ENCODE assay signal across 17 cellular contexts in genomic region chr4:142098900-142099299, GRCh38.
DNase-seq lines count a peak whose midpoint lies in the region; ATAC-seq, FAIRE-seq and TF ChIP-seq lines count a peak whose summit lies in the region.
"Had no signal": no experiment of that assay in that cellular context is flagged by ENCODE, and none has a peak within 500 bp of the region (broad histone marks: within the 10 kb centered on the region; RNA-seq: fewer than 3 reads in every experiment).

No MANE protein-coding gene starts in this region.

- POLR2A ChIA-PET in MCF 10A (lab: Yijun Ruan, JAX) = interaction anchor here (0.7 kb wide), 1 partner anchor 14 kb away, joined by 3 read pairs; no protein-coding TSS in a partner anchor

- no peak for TF ChIP-seq POLR2A in breast epithelium (IDR thresholded peaks at IDR 0.05)

- H3K27me3 ChIP-seq in breast epithelium = no peaks in the 10 kb centered on the region
- H3K27me3 ChIP-seq in RWPE2 (ENCODE audit: insufficient read depth, poor library complexity, severe bottlenecking) = no peaks in the 10 kb centered on the region
- no peaks in the 10 kb centered on the region for H3K27me3 ChIP-seq in pancreas

- BruUV-seq in MCF 10A (replicated peaks; lab: Mats Ljungman, UMichigan) = no TSS peak

- no peaks in the 10 kb centered on the region for H3K36me3 ChIP-seq in breast epithelium
- peaks cover 11% of the 10 kb centered on the region for H3K36me3 ChIP-seq in RWPE2 (ENCODE audit: low read depth)
- H3K36me3 ChIP-seq in pancreas = no peaks in the 10 kb centered on the region

- no peak for FAIRE-seq in pancreas (lab: Jason Lieb, UNC)

- H3K4me1 Mint-ChIP-seq in MCF 10A (ENCODE audit: insufficient read depth, unreplicated experiment) = peaks cover 16% of the 10 kb centered on the region
- H3K4me1 Mint-ChIP-seq: GM23338, IgD-negative memory B cell had no signal

- H3K4me1 ChIP-seq in breast epithelium (no peaks in the 10 kb centered on the region), RWPE2 (ENCODE audit: insufficient read depth, poor library complexity, severe bottlenecking) (peaks cover 22% of the 10 kb centered on the region), pancreas (no peaks in the 10 kb centered on the region)

- H3K9me3 ChIP-seq in breast epithelium (no peaks in the 10 kb centered on the region), RWPE2 (ENCODE audit: severe bottlenecking) (no peaks in the 10 kb centered on the region), pancreas (no peaks in the 10 kb centered on the region)

- H3K27me3 Mint-ChIP-seq in MCF 10A (ENCODE audit: insufficient read depth, unreplicated experiment) = no peaks in the 10 kb centered on the region
- H3K27me3 Mint-ChIP-seq: CD4-positive, alpha-beta memory T cell; IgD-negative memory B cell had no signal

- ATAC-seq in RWPE2 (ENCODE audit: low read depth) (no peak), esophagus mucosa (peak; percentile 27), pancreas (no peak)
- ATAC-seq: GM23338 had no signal

- DNase-seq in MCF 10A (ENCODE audit: unreplicated experiment) (no peak), breast epithelium (ENCODE audit: low spot score in 2 of 2) (no peak), RWPE2 (ENCODE audit: low spot score) (no peak), NCI-H526 (lab: John Stamatoyannopoulos, UW) (no peak), LoVo (ENCODE audit: low spot score) (no peak), pancreas (no peak)
- DNase-seq: CD4-positive, alpha-beta memory T cell; DND-41; GF-D8; NCI-H146; NCI-H2081 treated with DMSO at 0.1 percent for 48 hours; NCI-H226; NCI-H748 treated with DMSO at 0.1 percent for 48 hours; SHP77 treated with DMSO at 0.1 percent for 48 hours had no signal

- H3K4me3 Mint-ChIP-seq in MCF 10A (ENCODE audit: unreplicated experiment) = no peak overlapping the region
- H3K4me3 Mint-ChIP-seq: CD4-positive, alpha-beta memory T cell; GM23338; IgD-negative memory B cell had no signal

- TF ChIP-seq CTCF in MCF 10A (IDR thresholded peaks at IDR 0.05; ENCODE audit: unreplicated experiment) (no peak), breast epithelium (IDR thresholded peaks at IDR 0.05) (no peak), RWPE2 (IDR thresholded peaks at IDR 0.05; ENCODE audit: poor library complexity, severe bottlenecking) (no peak), pancreas (IDR thresholded peaks at IDR 0.05) (no peak)

- H3K27ac ChIP-seq in breast epithelium (no peak overlapping the region), RWPE2 (ENCODE audit: poor library complexity, severe bottlenecking) (peak overlapping the region; percentile 12), pancreas (no peak overlapping the region)

- intact Hi-C loops in MCF 10A (cut with micrococcal nuclease) (loop anchor here (10.0 kb wide), 1 partner anchor 754 kb away; no protein-coding TSS in a partner anchor), breast epithelium (cut with DNase I; ENCODE audit: low total_unique reads) (no loop called here), pancreas (cut with DNase I) (no loop called here)

- CTCF ChIA-PET in MCF 10A (lab: Yijun Ruan, JAX) = no interaction called here

- peak overlapping the region; percentile 2 for H3K27ac Mint-ChIP-seq in MCF 10A (ENCODE audit: low read depth, unreplicated experiment)
- H3K27ac Mint-ChIP-seq: GM23338, IgD-negative memory B cell had no signal

- peaks cover 9% of the 10 kb centered on the region for H3K9me3 Mint-ChIP-seq in MCF 10A (ENCODE audit: unreplicated experiment)
- H3K9me3 Mint-ChIP-seq: GM23338, IgD-negative memory B cell had no signal

- H3K36me3 Mint-ChIP-seq in MCF 10A (ENCODE audit: insufficient read depth, unreplicated experiment) = no peaks in the 10 kb centered on the region
- H3K36me3 Mint-ChIP-seq: IgD-negative memory B cell had no signal

- H3K4me3 ChIP-seq in breast epithelium (no peak overlapping the region), RWPE2 (ENCODE audit: severe bottlenecking) (no peak overlapping the region), pancreas (no peak overlapping the region)
- H3K4me3 ChIP-seq: GM23338 had no signal
